Comparison of ENCODE assay signal across 33 cellular contexts in genomic region chr17:18179804-18180203, GRCh38. TPM values are rescaled to one million over a fixed set of nuclear protein-coding genes. Genes with fewer than 3 reads are reported as not detected.
DNase-seq lines count a peak whose midpoint lies in the region; ATAC-seq and TF ChIP-seq lines count a peak whose summit lies in the region.
"Had no signal": no experiment of that assay in that cellular context is flagged by ENCODE, and none has a peak within 500 bp of the region (broad histone marks: within the 10 kb centered on the region; RNA-seq: fewer than 3 reads in every experiment).

No MANE protein-coding gene starts in this region.

- no peak overlapping the region for H2AFZ ChIP-seq in Karpas-422 (ENCODE audit: low read length)

- H3K27me3 Mint-ChIP-seq in activated naive CD8-positive, alpha-beta T cell: no peaks in the 10 kb centered on the region
- no peaks in the 10 kb centered on the region for H3K27me3 Mint-ChIP-seq in activated naive CD8-positive, alpha-beta T cell treated with anti-CD3 and anti-CD28 coated beads for 36 hours
- peaks cover 3% of the 10 kb centered on the region for H3K27me3 Mint-ChIP-seq in activated naive CD8-positive, alpha-beta T cell treated with anti-CD3 and anti-CD28 coated beads, Interleukin-2, amount 50 U/mL, for 24 hours
- H3K27me3 Mint-ChIP-seq in naive thymus-derived CD8-positive, alpha-beta T cell: peaks cover 0 to 3% (median 0%) of the 10 kb centered on the region in 5 donors
- H3K27me3 Mint-ChIP-seq: naive B cell had no signal

- H3K9me3 ChIP-seq in uterus: no peaks in the 10 kb centered on the region
- no peaks in the 10 kb centered on the region for H3K9me3 ChIP-seq in Karpas-422 (ENCODE audit: low read length)
- H3K9me3 ChIP-seq: adrenal gland; BLaER1 treated with 17β-estradiol and CSF1 and Interleukin-3, amounts not matched to agents 10 nM and 100 nM; breast epithelium; Caco-2; colonic mucosa; HAP-1; left ventricle myocardium inferior; pancreas; upper lobe of right lung had no signal

- CTCF ChIA-PET in GM10248 (lab: Yijun Ruan, JAX): interaction anchor here (0.8 to 7.5 kb wide), 5 partner anchors 8 to 38 kb away, joined by 3 to 51 read pairs (median 4); no protein-coding TSS in a partner anchor

- H3K9ac ChIP-seq in Karpas-422 (ENCODE audit: low read length): no peak overlapping the region
- H3K9ac ChIP-seq: BLaER1 treated with 17β-estradiol and CSF1 and Interleukin-3, amounts not matched to agents 10 nM and 100 nM had no signal

- H3K4me1 ChIP-seq in uterus: peaks cover 6 to 7% of the 10 kb centered on the region in 2 donors
- peaks cover 20% of the 10 kb centered on the region for H3K4me1 ChIP-seq in Karpas-422 (ENCODE audit: low read length)

- no peaks in the 10 kb centered on the region for H3K9me3 Mint-ChIP-seq in activated naive CD8-positive, alpha-beta T cell (ENCODE audit: low read depth)
- H3K9me3 Mint-ChIP-seq in activated naive CD8-positive, alpha-beta T cell treated with anti-CD3 and anti-CD28 coated beads for 36 hours: no peaks in the 10 kb centered on the region
- H3K9me3 Mint-ChIP-seq in activated naive CD8-positive, alpha-beta T cell treated with anti-CD3 and anti-CD28 coated beads, Interleukin-2, amount 50 U/mL, for 24 hours: no peaks in the 10 kb centered on the region
- H3K9me3 Mint-ChIP-seq in naive thymus-derived CD8-positive, alpha-beta T cell: no peaks in the 10 kb centered on the region

- 0 out of 2 replicates have a peak, but pooled peaks cover under 1% of the 10 kb centered on the region for H4K20me1 ChIP-seq in Karpas-422 (ENCODE audit: insufficient read depth, low read depth, low read length)

- H3K36me3 Mint-ChIP-seq in activated naive CD8-positive, alpha-beta T cell: peaks cover under 1% of the 10 kb centered on the region
- H3K36me3 Mint-ChIP-seq in activated naive CD8-positive, alpha-beta T cell treated with anti-CD3 and anti-CD28 coated beads for 36 hours: peaks cover 4% of the 10 kb centered on the region
- H3K36me3 Mint-ChIP-seq in activated naive CD8-positive, alpha-beta T cell treated with anti-CD3 and anti-CD28 coated beads, Interleukin-2, amount 50 U/mL, for 24 hours (ENCODE audit: low read depth): peaks cover 4% of the 10 kb centered on the region
- peaks cover 0 to under 1% (median 0%) of the 10 kb centered on the region in 3 donors for H3K36me3 Mint-ChIP-seq in naive thymus-derived CD8-positive, alpha-beta T cell
- H3K36me3 Mint-ChIP-seq: naive B cell had no signal

- H3K79me2 ChIP-seq in Karpas-422 (ENCODE audit: low read length): peaks cover 10% of the 10 kb centered on the region

- H3K27ac ChIP-seq in uterus: peak overlapping the region; percentile 93 to 96
- no peak overlapping the region for H3K27ac ChIP-seq in Karpas-422 (ENCODE audit: low read length)
- H3K27ac ChIP-seq: adrenal gland; BLaER1 treated with 17β-estradiol and CSF1 and Interleukin-3, amounts not matched to agents 10 nM and 100 nM; breast epithelium; colonic mucosa; epithelial cell of prostate; left ventricle myocardium inferior; pancreas; upper lobe of right lung had no signal

- no peak for DNase-seq in activated naive CD8-positive, alpha-beta T cell treated with anti-CD3 and anti-CD28 coated beads for 36 hours
- no peak for DNase-seq in activated naive CD8-positive, alpha-beta T cell treated with anti-CD3 and anti-CD28 coated beads, Interleukin-2, amount 50 U/mL, for 24 hours
- no peak for DNase-seq in naive thymus-derived CD8-positive, alpha-beta T cell
- DNase-seq in uterus: peak in 1 of 2 donors; percentile 40
- DNase-seq in GM10248 (ENCODE audit: extremely low spot score): no peak
- DNase-seq in Karpas-422: no peak
- DNase-seq: activated effector memory CD4-positive, alpha-beta T cell treated with Interleukin-2 at 50 U/mL for 16 hours; adrenal gland; Caco-2; colonic mucosa; DMS79; effector CD8-positive, alpha-beta T cell; GDM1; left ventricle myocardium inferior; naive B cell; NCI-H1105; NCI-H2029; NCI-H2227 treated with DMSO at 0.1 percent for 48 hours; NCI-H69; pancreas; SHP77; small intestine; stimulated activated CD4-positive, alpha-beta T cell treated with anti-CD3 and anti-CD28 coated beads, Interleukin-1b, Interleukin-23, amount 100 ng/mL, for 48 hours; stimulated activated CD8-positive, alpha-beta memory T cell treated with anti-CD3 and anti-CD28 coated beads, Interleukin-4, amount 100 ng/mL, for 48 hours; SW 1271; upper lobe of right lung had no signal

- H3K27ac Mint-ChIP-seq in activated naive CD8-positive, alpha-beta T cell: peak overlapping the region; percentile 58
- H3K27ac Mint-ChIP-seq in activated naive CD8-positive, alpha-beta T cell treated with anti-CD3 and anti-CD28 coated beads for 36 hours: no peak overlapping the region
- H3K27ac Mint-ChIP-seq in activated naive CD8-positive, alpha-beta T cell treated with anti-CD3 and anti-CD28 coated beads, Interleukin-2, amount 50 U/mL, for 24 hours: peak overlapping the region; percentile 5
- H3K27ac Mint-ChIP-seq in naive thymus-derived CD8-positive, alpha-beta T cell: peak overlapping the region in 7 of 10 donors; percentile 8 to 81 (median 48)

- POLR2A ChIA-PET in naive thymus-derived CD8-positive, alpha-beta T cell (lab: Charles Lee): interaction anchor here (0.9 kb wide), 1 partner anchor 11 kb away, joined by 3 read pairs; no protein-coding TSS in a partner anchor
- POLR2A ChIA-PET in GM10248 (lab: Yijun Ruan, JAX): interaction anchor here (0.7 kb wide), 1 partner anchor 19 kb away, joined by 8 read pairs; no protein-coding TSS in a partner anchor

- H3K27me3 ChIP-seq in uterus: no peaks in the 10 kb centered on the region
- H3K27me3 ChIP-seq in Karpas-422 (ENCODE audit: low read length): no peaks in the 10 kb centered on the region
- H3K27me3 ChIP-seq: adrenal gland; BLaER1 treated with 17β-estradiol and CSF1 and Interleukin-3, amounts not matched to agents 10 nM and 100 nM; breast epithelium; colonic mucosa; pancreas; upper lobe of right lung had no signal

- intact Hi-C loops in uterus (cut with DNase I; ENCODE audit: low total_unique reads): no loop called here

- TF ChIP-seq CTCF in uterus (IDR thresholded peaks at IDR 0.05): no peak
- TF ChIP-seq CTCF in GM10248 (IDR thresholded peaks at IDR 0.05; ENCODE audit: control extremely low read depth, extremely low read depth, low read depth, missing control alignments): no peak

- H3K4me1 Mint-ChIP-seq in activated naive CD8-positive, alpha-beta T cell (ENCODE audit: low read depth): peaks cover 18% of the 10 kb centered on the region
- H3K4me1 Mint-ChIP-seq in activated naive CD8-positive, alpha-beta T cell treated with anti-CD3 and anti-CD28 coated beads for 36 hours: peaks cover 27% of the 10 kb centered on the region
- peaks cover 32% of the 10 kb centered on the region for H3K4me1 Mint-ChIP-seq in activated naive CD8-positive, alpha-beta T cell treated with anti-CD3 and anti-CD28 coated beads, Interleukin-2, amount 50 U/mL, for 24 hours
- H3K4me1 Mint-ChIP-seq in naive thymus-derived CD8-positive, alpha-beta T cell: peaks cover 2 to 20% (median 15%) of the 10 kb centered on the region in 4 donors

- H3K4me3 ChIP-seq in uterus (no peak overlapping the region), Karpas-422 (ENCODE audit: low read length) (no peak overlapping the region)
- H3K4me3 ChIP-seq: adrenal gland; BLaER1 treated with 17β-estradiol and CSF1 and Interleukin-3, amounts not matched to agents 10 nM and 100 nM; breast epithelium; colonic mucosa; HAP-1; left ventricle myocardium inferior; pancreas; upper lobe of right lung had no signal

- no peaks in the 10 kb centered on the region for H3K9me2 ChIP-seq in Karpas-422 (replicated peaks; ENCODE audit: insufficient read depth, low read length)

- no peak for TF ChIP-seq POLR2A in uterus (IDR thresholded peaks at IDR 0.05)

- H3K4me2 ChIP-seq in Karpas-422 (ENCODE audit: low read depth, low read length, poor library complexity, severe bottlenecking): no peak overlapping the region
- H3K4me2 ChIP-seq: BLaER1 treated with 17β-estradiol and CSF1 and Interleukin-3, amounts not matched to agents 10 nM and 100 nM had no signal

- H3K36me3 ChIP-seq in uterus: no peaks in the 10 kb centered on the region
- H3K36me3 ChIP-seq in Karpas-422 (ENCODE audit: insufficient read depth, low read length): no peaks in the 10 kb centered on the region
- H3K36me3 ChIP-seq: adrenal gland; BLaER1 treated with 17β-estradiol and CSF1 and Interleukin-3, amounts not matched to agents 10 nM and 100 nM; breast epithelium; colonic mucosa; HAP-1; left ventricle myocardium inferior; pancreas; upper lobe of right lung had no signal

- no peak overlapping the region for H3K4me3 Mint-ChIP-seq in activated naive CD8-positive, alpha-beta T cell
- no peak overlapping the region for H3K4me3 Mint-ChIP-seq in activated naive CD8-positive, alpha-beta T cell treated with anti-CD3 and anti-CD28 coated beads for 36 hours
- no peak overlapping the region for H3K4me3 Mint-ChIP-seq in activated naive CD8-positive, alpha-beta T cell treated with anti-CD3 and anti-CD28 coated beads, Interleukin-2, amount 50 U/mL, for 24 hours
- H3K4me3 Mint-ChIP-seq in naive thymus-derived CD8-positive, alpha-beta T cell: peak overlapping the region in 1 of 10 donors; percentile 0

- ATAC-seq in activated naive CD8-positive, alpha-beta T cell treated with anti-CD3 and anti-CD28 coated beads, Interleukin-2, amount 50 U/mL, for 24 hours: no peak
- no peak for ATAC-seq in naive thymus-derived CD8-positive, alpha-beta T cell
- ATAC-seq: activated CD4-positive, CD25-positive, alpha-beta regulatory T cell treated with anti-CD3 and anti-CD28 coated beads, Interleukin-2, amount 50 U/mL, for 24 hours; Panc1; pancreas; upper lobe of right lung had no signal

RNA-seq across cellular contexts. Expression of gene ALKBH5, which starts 3.8 kb away (rescaled TPM):
- 100 to 1,000 TPM; 163 TPM for total RNA-seq in activated naive CD8-positive, alpha-beta T cell treated with anti-CD3 and anti-CD28 coated beads for 36 hours
- total RNA-seq in naive thymus-derived CD8-positive, alpha-beta T cell: 100 to 1,000 TPM; 109 to 120 TPM
- 100 to 1,000 TPM; 125 to 148 (median 129) TPM for polyA plus RNA-seq in naive thymus-derived CD8-positive, alpha-beta T cell
- total RNA-seq in uterus: 100 to 1,000 TPM in 2 of 4 donors, 10 to 100 TPM in 2; 66.5 to 136 (median 98.5) TPM
- total RNA-seq in Karpas-422 (2014; rRNA removed; shearing (Covaris generic); ENCODE audit: low replicate concordance): 124 and 145 TPM in 2 replicates

RNA-seq across cellular contexts. Expression of gene LLGL1, which starts 45.6 kb away (rescaled TPM):
- 10 to 100 TPM; 13.7 to 15.2 TPM for total RNA-seq in activated naive CD8-positive, alpha-beta T cell treated with anti-CD3 and anti-CD28 coated beads for 36 hours
- total RNA-seq in naive thymus-derived CD8-positive, alpha-beta T cell: 10 to 100 TPM; 16.8 to 17.3 TPM
- polyA plus RNA-seq in naive thymus-derived CD8-positive, alpha-beta T cell: 1 to 10 TPM; 1.2 to 1.9 (median 1.5) TPM
- total RNA-seq in uterus: 10 to 100 TPM in 3 of 4 donors, 1 to 10 TPM in 1; 7.6 to 72.0 (median 23.1) TPM
- total RNA-seq in Karpas-422 (2014; rRNA removed; shearing (Covaris generic); ENCODE audit: low replicate concordance): 12.0 and 12.1 TPM in 2 replicates
